Comparison of ENCODE assay signal across 8 cellular contexts in the genomic region with DNA sequence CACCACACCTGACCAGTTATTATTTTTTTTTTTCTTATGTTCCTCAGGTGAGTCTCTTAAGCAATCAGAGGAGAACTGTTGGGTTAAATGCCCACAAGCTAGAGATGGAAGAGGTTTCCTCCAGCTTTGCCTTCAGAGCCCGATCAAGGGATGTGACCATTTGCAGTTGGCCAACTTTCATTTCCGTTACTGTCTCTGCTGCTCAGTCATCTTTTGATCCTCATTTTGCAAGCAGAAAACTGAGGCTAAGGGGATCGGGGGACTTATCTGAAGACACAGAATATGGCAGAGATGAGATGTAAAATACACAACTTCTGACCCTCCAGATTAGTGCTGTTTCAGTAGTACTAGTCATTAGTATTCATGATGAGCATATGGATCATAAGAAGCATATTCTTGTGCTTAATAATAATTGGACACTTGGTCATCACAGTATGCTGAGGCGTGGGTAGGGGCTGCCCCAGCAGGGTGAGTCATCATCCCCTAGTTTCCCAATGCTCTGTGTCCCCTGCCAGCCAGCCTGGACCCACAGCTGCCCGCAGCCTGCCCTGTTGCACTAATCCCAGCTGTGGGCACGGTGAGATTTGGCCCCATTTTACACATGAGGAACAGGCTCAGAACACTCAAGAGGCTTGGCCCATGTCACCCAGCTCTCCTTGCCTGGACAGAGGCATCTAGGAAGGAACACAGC.
DNase-seq lines count a peak whose midpoint lies in the region; ATAC-seq and TF ChIP-seq lines count a peak whose summit lies in the region.

No MANE protein-coding gene starts in this region.

- no peaks in the 10 kb centered on the region for H3K9me3 ChIP-seq in GM23248 (ENCODE audit: low read depth)
- H3K9me3 ChIP-seq in skeletal muscle tissue (ENCODE audit: control insufficient read depth in 3 of 3, low read length in 3 of 3) = no peaks in the 10 kb centered on the region

- H3K36me3 ChIP-seq in GM23248 (ENCODE audit: low read depth) (peaks cover 42% of the 10 kb centered on the region), skeletal muscle tissue (ENCODE audit: control insufficient read depth in 3 of 3, insufficient read depth in 3 of 3, low read length in 3 of 3) (no peaks in the 10 kb centered on the region)

- no peak overlapping the region; the same call in 1 of the 2 replicates for H3K4me3 ChIP-seq in GM23248
- peak overlapping the region in 1 of 3 donors; percentile 45 for H3K4me3 ChIP-seq in skeletal muscle tissue (ENCODE audit: low read length in 3 of 3)

- peak overlapping the region; percentile 65 for H3K9ac ChIP-seq in GM23248
- peak overlapping the region; percentile 14 to 60 (median 38) for H3K9ac ChIP-seq in skeletal muscle tissue (ENCODE audit: low read depth in 1 of 3, low read length in 3 of 3)

- H3F3A ChIP-seq in GM23248 (ENCODE audit: insufficient read depth) = peaks cover 82% of the 10 kb centered on the region

- in situ Hi-C loops in GM23248 (cut with MboI) = no loop called here

- 14 to 15% methylated on average over 6 of the region's 6 CpGs for WGBS in GM23248 (ENCODE audit: low coverage in 1 of 2, low lambda C conversion rate in 2 of 2, missing lambda C conversion rate in 2 of 2), 2 experiments

- H4K20me1 ChIP-seq in GM23248 (ENCODE audit: insufficient read depth) = no peaks in the 10 kb centered on the region

- H3K4me1 ChIP-seq in GM23248 (ENCODE audit: insufficient read depth) (peaks cover 57% of the 10 kb centered on the region), skeletal muscle tissue (ENCODE audit: control insufficient read depth in 3 of 3, insufficient read depth in 3 of 3, low read length in 3 of 3) (peaks cover 19 to 25% (median 23%) of the 10 kb centered on the region in 3 donors)

- no peaks in the 10 kb centered on the region for H3K27me3 ChIP-seq in GM23248 (replicated peaks; ENCODE audit: insufficient read depth)
- peaks cover 0 to 8% (median 0%) of the 10 kb centered on the region in 3 donors for H3K27me3 ChIP-seq in skeletal muscle tissue (ENCODE audit: control insufficient read depth in 3 of 3, insufficient read depth in 3 of 3, low read length in 3 of 3)

- H3K4me2 ChIP-seq in GM23248 (ENCODE audit: unreplicated experiment) = peak overlapping the region; percentile 38

- no peaks in the 10 kb centered on the region for H3K9me2 ChIP-seq in GM23248 (ENCODE audit: insufficient read depth)

- no peak overlapping the region for H2AFZ ChIP-seq in GM23248

- no peak for ATAC-seq in GM18505 (IDR thresholded peaks at IDR 0.05; ENCODE audit: unreplicated experiment)

- peaks cover 87% of the 10 kb centered on the region for H3K79me2 ChIP-seq in GM23248 (ENCODE audit: insufficient read depth)

- DNase-seq in GM23248 (peak; percentile 95), SKM-1 treated with dmso at 0.1 percent for 144 hours (lab: John Stamatoyannopoulos, UW; ENCODE audit: unreplicated experiment) (peak; percentile 37), glomerular visceral epithelial cell (ENCODE audit: extremely low spot score) (peak; percentile 92), NAMALWA (ENCODE audit: low spot score) (no peak), NCI-H748 treated with DMSO at 0.1 percent for 48 hours (lab: John Stamatoyannopoulos, UW) (no peak)
- DNase-seq in activated CD4-positive, alpha-beta T cell treated with anti-CD3 and anti-CD28 coated beads for 4 hours = no peak

- TF ChIP-seq POLR2A in GM18505 (IDR thresholded peaks at IDR 0.05; ENCODE audit: borderline replicate concordance, extremely low read depth, insufficient read depth, insufficient read length) = no peak

- H3K27ac ChIP-seq in GM23248 = peak overlapping the region; percentile 90
- H3K27ac ChIP-seq in skeletal muscle tissue (ENCODE audit: low read depth, low read length) = peak overlapping the region; percentile 73

Comparison
In these comparisons a context has a peak if more than half of its experiments do, and no peak if none do; other contexts are left out.
1. DNase-seq: peak in GM23248 (single experiment), SKM-1 treated with dmso at 0.1 percent for 144 hours (single experiment) and glomerular visceral epithelial cell (single experiment); none in NAMALWA (single experiment), NCI-H748 treated with DMSO at 0.1 percent for 48 hours (single experiment) and activated CD4-positive, alpha-beta T cell treated with anti-CD3 and anti-CD28 coated beads for 4 hours (0 of 2).